In the genomic region with DNA sequence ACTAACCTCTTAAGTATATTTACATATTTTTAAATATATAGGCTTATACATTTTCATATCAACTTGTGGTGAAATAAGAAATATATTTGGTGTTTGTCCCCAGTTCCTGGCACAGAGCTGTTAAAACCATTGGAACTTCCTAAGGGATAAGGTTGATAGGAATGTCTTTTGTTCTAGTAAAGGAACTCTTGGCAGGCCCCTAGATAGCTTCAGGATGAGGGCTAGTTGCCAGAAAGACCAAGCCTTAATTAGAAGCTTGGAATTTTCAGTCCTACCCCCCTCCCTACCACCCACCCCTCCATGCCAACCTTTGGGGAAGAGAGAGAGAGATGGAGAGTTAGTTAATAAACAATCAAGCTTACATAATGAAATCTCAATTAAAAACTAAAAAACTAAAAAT, we compare ENCODE assay signal across 22 cellular contexts.
A peak's percentile ranks its signal among the peaks of the same experiment; 100 is the strongest.
DNase-seq lines count a peak whose midpoint lies in the region; ATAC-seq, FAIRE-seq and TF ChIP-seq lines count a peak whose summit lies in the region.
"Had no signal": no experiment of that assay in that cellular context is flagged by ENCODE, and none has a peak within 500 bp of the region (broad histone marks: within the 10 kb centered on the region; RNA-seq: fewer than 3 reads in every experiment).

No MANE protein-coding gene starts in this region.

- no peak for TF ChIP-seq CTCF in left ventricle myocardium inferior (IDR thresholded peaks at IDR 0.05; ENCODE audit: borderline replicate concordance)
- TF ChIP-seq CTCF in endothelial cell of umbilical vein (IDR thresholded peaks at IDR 0.05; ENCODE audit: extremely low read depth in 1 of 2, insufficient read depth in 1 of 2, low read depth in 1 of 2, low read length in 2 of 2): no peak

- DNase-seq in right cardiac atrium (no peak), left ventricle myocardium inferior (no peak), endothelial cell of umbilical vein (ENCODE audit: low read depth, low spot score) (peak; percentile 44), renal cortical epithelial cell (ENCODE audit: low read depth) (peak; percentile 11), GM12891 (ENCODE audit: insufficient read length, low spot score) (no peak), amygdala (lab: John Stamatoyannopoulos, UW) (no peak)
- DNase-seq: Caco-2; CD4-positive, CD25-positive, alpha-beta regulatory T cell; CD8-positive, alpha-beta T cell; DMS153; DND-41; H9 had no signal

- H3K36me3 ChIP-seq in left ventricle myocardium inferior (no peaks in the 10 kb centered on the region), endothelial cell of umbilical vein (ENCODE audit: control insufficient read depth in 2 of 2, extremely low read depth in 1 of 2, insufficient read depth in 2 of 2, low read length in 2 of 2) (no peaks in the 10 kb centered on the region)
- H3K36me3 ChIP-seq: BLaER1 had no signal

- ATAC-seq in right cardiac atrium (peak; percentile 77 to 89), GM21786 (IDR thresholded peaks at IDR 0.05; ENCODE audit: unreplicated experiment) (no peak), HG03521 (IDR thresholded peaks at IDR 0.05; ENCODE audit: unreplicated experiment) (no peak)
- ATAC-seq: CD8-positive, alpha-beta T cell; GM23338; HCT116 had no signal

- no peaks in the 10 kb centered on the region for H4K20me1 ChIP-seq in endothelial cell of umbilical vein (replicated peaks; ENCODE audit: control insufficient read depth, extremely low read depth, insufficient read depth, low read length)
- H4K20me1 ChIP-seq: BLaER1 had no signal

- intact Hi-C loops in right cardiac atrium (cut with DNase I): no loop called here
- intact Hi-C loops in left ventricle myocardium inferior (cut with micrococcal nuclease): no loop called here
- intact Hi-C loops in endothelial cell of umbilical vein (cut with micrococcal nuclease): no loop called here

- FAIRE-seq in endothelial cell of umbilical vein (lab: Jason Lieb, UNC) (no peak), GM12891 (lab: Jason Lieb, UNC) (no peak)
- FAIRE-seq: A204.1, G401.6, GM19239 had no signal

- no peaks in the 10 kb centered on the region for H3K9me3 ChIP-seq in right cardiac atrium (ENCODE audit: control insufficient read depth, low read length)
- H3K9me3 ChIP-seq in left ventricle myocardium inferior (replicated peaks): peaks cover 3% of the 10 kb centered on the region
- H3K9me3 ChIP-seq in endothelial cell of umbilical vein (replicated peaks; ENCODE audit: control insufficient read depth, insufficient read depth, low read length): no peaks in the 10 kb centered on the region
- H3K9me3 ChIP-seq: BLaER1, Caco-2 had no signal

- POLR2A ChIA-PET in endothelial cell of umbilical vein (lab: Charles Lee): no interaction called here

- no peaks in the 10 kb centered on the region for H3K79me2 ChIP-seq in endothelial cell of umbilical vein (ENCODE audit: control insufficient read depth, insufficient read depth, low read length)

- H3K27ac ChIP-seq in right cardiac atrium (ENCODE audit: low read length) (no peak overlapping the region), left ventricle myocardium inferior (replicated peaks) (no peak overlapping the region), endothelial cell of umbilical vein (ENCODE audit: insufficient read depth, low read depth, low read length) (no peak overlapping the region)
- H3K27ac ChIP-seq: 22Rv1, BLaER1, C4-2B had no signal

- H3K27me3 ChIP-seq in right cardiac atrium (ENCODE audit: control insufficient read depth, insufficient read depth) (no peaks in the 10 kb centered on the region), left ventricle myocardium inferior (ENCODE audit: low read depth) (no peaks in the 10 kb centered on the region), endothelial cell of umbilical vein (ENCODE audit: control insufficient read depth in 2 of 2, insufficient read depth in 2 of 2, low read length in 2 of 2) (no peaks in the 10 kb centered on the region)
- H3K27me3 ChIP-seq: BLaER1 had no signal

- TF ChIP-seq POLR2A in endothelial cell of umbilical vein (IDR thresholded peaks at IDR 0.05; ENCODE audit: low read depth, low read length) (no peak), GM12891 (IDR thresholded peaks at IDR 0.05; ENCODE audit: low read depth, low read length) (no peak)

- no peak overlapping the region for H3K4me3 ChIP-seq in right cardiac atrium (ENCODE audit: low read length)
- no peak overlapping the region for H3K4me3 ChIP-seq in left ventricle myocardium inferior
- no peak overlapping the region for H3K4me3 ChIP-seq in endothelial cell of umbilical vein (replicated peaks in 1 of 3; ENCODE audit: insufficient read depth in 1 of 3, low read depth in 1 of 3, low read length in 3 of 3)
- H3K4me3 ChIP-seq: BLaER1, GM23338 had no signal

- no peak overlapping the region for H2AFZ ChIP-seq in endothelial cell of umbilical vein (ENCODE audit: low read depth, low read length)
- H2AFZ ChIP-seq: GM23338 had no signal

- H3K9me1 ChIP-seq in endothelial cell of umbilical vein (replicated peaks; ENCODE audit: control insufficient read depth, extremely low read depth, insufficient read depth, low read length): no peaks in the 10 kb centered on the region

- H3K4me2 ChIP-seq in endothelial cell of umbilical vein (ENCODE audit: insufficient read depth, low read length): no peak overlapping the region
- H3K4me2 ChIP-seq: BLaER1, GM23338 had no signal

- no peak overlapping the region for H3K9ac ChIP-seq in endothelial cell of umbilical vein (replicated peaks; ENCODE audit: extremely low read depth, insufficient read depth, low read length)
- H3K9ac ChIP-seq: BLaER1 had no signal

- dilution Hi-C loops in endothelial cell of umbilical vein (cut with MboI; ENCODE audit: extremely low pct_ligation_motif_present, low sequenced_read_pairs): no loop called here

- H3K4me1 ChIP-seq in right cardiac atrium (ENCODE audit: control insufficient read depth, insufficient read depth, low read length): no peaks in the 10 kb centered on the region
- no peaks in the 10 kb centered on the region for H3K4me1 ChIP-seq in left ventricle myocardium inferior
- no peaks in the 10 kb centered on the region for H3K4me1 ChIP-seq in endothelial cell of umbilical vein (ENCODE audit: control insufficient read depth, extremely low read depth, insufficient read depth, low read length)
- H3K4me1 ChIP-seq: BLaER1, Caco-2 had no signal

- BruUV-seq in endothelial cell of umbilical vein (replicated peaks; lab: Mats Ljungman, UMichigan): no TSS peak

- CTCF ChIA-PET in endothelial cell of umbilical vein (lab: Charles Lee): interaction anchor here (0.7 to 1.8 kb wide), 4 partner anchors 9 to 100 kb away, joined by 3 to 5 read pairs (median 4); no protein-coding TSS in a partner anchor

TF ChIP-seq in endothelial cell of umbilical vein, 7 proteins besides CTCF, POLR2A, EP300 and RAD21:
- TF ChIP-seq JUN (IDR thresholded peaks at IDR 0.05; ENCODE audit: borderline replicate concordance, insufficient read depth, insufficient read length, low read depth) (no peak), FOS (IDR thresholded peaks at IDR 0.05; ENCODE audit: borderline replicate concordance, insufficient read depth, low read length) (no peak), POLR2AphosphoS5 (IDR thresholded peaks at IDR 0.05; ENCODE audit: insufficient read depth, low read depth, low read length) (no peak), EZH2 (IDR thresholded peaks at IDR 0.05; ENCODE audit: borderline replicate concordance, low read depth, low read length, severe bottlenecking) (no peak), MYC (IDR thresholded peaks at IDR 0.05; ENCODE audit: low read depth, low read length) (no peak), GATA2 (IDR thresholded peaks at IDR 0.05; ENCODE audit: insufficient read depth, insufficient read length, low read depth, low read length) (no peak)
- TF ChIP-seq, protein P1, sequence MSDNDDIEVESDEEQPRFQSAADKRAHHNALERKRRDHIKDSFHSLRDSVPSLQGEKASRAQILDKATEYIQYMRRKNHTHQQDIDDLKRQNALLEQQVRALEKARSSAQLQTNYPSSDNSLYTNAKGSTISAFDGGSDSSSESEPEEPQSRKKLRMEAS (IDR thresholded peaks at IDR 0.05; ENCODE audit: insufficient read depth, insufficient read length): no peak

TF ChIP-seq in GM12891, 5 proteins besides CTCF, POLR2A, EP300 and RAD21:
- TF ChIP-seq PAX5 (IDR thresholded peaks at IDR 0.05; ENCODE audit: insufficient read depth, low read length, severe bottlenecking): no peak
- TF ChIP-seq TAF1 (IDR thresholded peaks at IDR 0.05; ENCODE audit: low read depth, low read length): no peak
- no peak for TF ChIP-seq POLR2AphosphoS5 (IDR thresholded peaks at IDR 0.05; ENCODE audit: low read depth, low read length)
- no peak for TF ChIP-seq POU2F2 (IDR thresholded peaks at IDR 0.05; ENCODE audit: low read depth, low read length)
- TF ChIP-seq SPI1 (IDR thresholded peaks at IDR 0.05; ENCODE audit: low read depth, low read length): no peak

Comparison
In these comparisons a context has a peak if more than half of its experiments do, and no peak if none do; other contexts are left out.
1. ATAC-seq: peak in right cardiac atrium (2 of 2); none in GM21786 (single experiment) and HG03521 (single experiment).
2. DNase-seq: peak in endothelial cell of umbilical vein (single experiment) and renal cortical epithelial cell (single experiment); none in right cardiac atrium (0 of 3), left ventricle myocardium inferior (single experiment), GM12891 (single experiment) and amygdala (0 of 56).